28 cellular contexts compared by ENCODE assay signal in genomic region chr17:69518951-69519350, GRCh38.
"Had no signal": no experiment of that assay in that cellular context is flagged by ENCODE, and none has a peak within 500 bp of the region (broad histone marks: within the 10 kb centered on the region; RNA-seq: fewer than 3 reads in every experiment).

No MANE protein-coding gene starts in this region.

- DNase-seq: cortex of kidney; dorsolateral prefrontal cortex; effector CD4-positive, alpha-beta T cell; foreskin keratinocyte; glutamatergic neuron; heart right ventricle; hippocampal formation; left cardiac atrium; left lung; mesendoderm; midbrain; naive thymus-derived CD4-positive, alpha-beta T cell; right cardiac atrium; sigmoid colon; stimulated activated CD4-positive, alpha-beta T cell treated with anti-CD3 and anti-CD28 coated beads, Interleukin-2, amount 100 ng/mL, for 24 hours; stimulated activated CD4-positive, alpha-beta T cell treated with anti-CD3 and anti-CD28 coated beads, Interleukin-4, amount 100 ng/mL, for 4 hours; stimulated activated naive CD8-positive, alpha-beta T cell treated with anti-CD3 and anti-CD28 coated beads, Interleukin-15, Interleukin-2, amounts not matched to agents 100 U/mL and 50 U/mL, for 24 hours; substantia nigra; testis; tibial artery had no signal

- H3K9me3 Mint-ChIP-seq: naive thymus-derived CD4-positive, alpha-beta T cell; nephron; neural progenitor cell; stimulated activated memory B cell treated with anti-CD40 and anti-IgM and Interleukin-4, amounts not matched to agents 10 μg/mL and 1 μg/mL and 100 μg/mL, for 72 hours; type B pancreatic cell had no signal

- H3K4me1 ChIP-seq: foreskin keratinocyte, left lung, neural progenitor cell, parathyroid adenoma, sigmoid colon, testis, tibial artery had no signal

- H3K27me3 ChIP-seq: dorsolateral prefrontal cortex, esophagus muscularis mucosa, foreskin keratinocyte, heart right ventricle, left lung, neural progenitor cell, sigmoid colon, testis, tibial artery had no signal

- H3K27ac ChIP-seq: dorsolateral prefrontal cortex, esophagus muscularis mucosa, foreskin keratinocyte, heart right ventricle, left lung, neural progenitor cell, parathyroid adenoma, sigmoid colon, testis, tibial artery had no signal

- H2AFZ ChIP-seq: neural progenitor cell, parathyroid adenoma had no signal

- H3K9me3 ChIP-seq: esophagus muscularis mucosa, heart right ventricle, left lung, sigmoid colon, testis, tibial artery had no signal

- H3K4me3 ChIP-seq: dorsolateral prefrontal cortex, esophagus muscularis mucosa, heart right ventricle, left lung, neural progenitor cell, sigmoid colon, testis, tibial artery had no signal

- H3K27me3 Mint-ChIP-seq: naive thymus-derived CD4-positive, alpha-beta T cell; progenitor cell of endocrine pancreas; type B pancreatic cell had no signal

- H3K4me3 Mint-ChIP-seq: naive thymus-derived CD4-positive, alpha-beta T cell; nephron; neural progenitor cell; stimulated activated memory B cell treated with anti-CD40 and anti-IgM and Interleukin-4, amounts not matched to agents 10 μg/mL and 1 μg/mL and 100 μg/mL, for 72 hours; type B pancreatic cell had no signal

- H3K9ac ChIP-seq: neural progenitor cell, parathyroid adenoma had no signal

- FAIRE-seq: islet of Langerhans had no signal

- H3K79me2 ChIP-seq: parathyroid adenoma had no signal

- H3K27ac Mint-ChIP-seq: naive thymus-derived CD4-positive, alpha-beta T cell; nephron; neural progenitor cell; progenitor cell of endocrine pancreas; stimulated activated memory B cell treated with anti-CD40 and anti-IgM and Interleukin-4, amounts not matched to agents 10 μg/mL and 1 μg/mL and 100 μg/mL, for 72 hours; type B pancreatic cell had no signal

- H3K4me1 Mint-ChIP-seq: nephron, neural progenitor cell had no signal

- H3K4me2 ChIP-seq: neural progenitor cell had no signal
